In genomic region chr14:101808020-101808641, GRCh38 we compare ENCODE assay signal across 9 cellular contexts. TPM values are rescaled to one million over a fixed set of nuclear protein-coding genes. Genes with fewer than 3 reads are reported as not detected.
DNase-seq lines count a peak whose midpoint lies in the region; ATAC-seq and TF ChIP-seq lines count a peak whose summit lies in the region.
"Had no signal": no experiment of that assay in that cellular context is flagged by ENCODE, and none has a peak within 500 bp of the region (broad histone marks: within the 10 kb centered on the region; RNA-seq: fewer than 3 reads in every experiment).

No MANE protein-coding gene starts in this region.

- no peak for TF ChIP-seq EP300 in gastroesophageal sphincter (IDR thresholded peaks at IDR 0.05)

- ATAC-seq in GM21360 (IDR thresholded peaks at IDR 0.05; ENCODE audit: unreplicated experiment) (no peak), gastroesophageal sphincter (no peak)
- ATAC-seq: left cardiac atrium had no signal

- no peaks in the 10 kb centered on the region for H3K27me3 ChIP-seq in ectodermal cell (ENCODE audit: control insufficient read depth, insufficient read depth, low read length, poor library complexity, severe bottlenecking)
- H3K27me3 ChIP-seq in gastroesophageal sphincter: no peaks in the 10 kb centered on the region

- H3K4me1 ChIP-seq in ectodermal cell (ENCODE audit: control insufficient read depth, insufficient read depth, low read length) (peaks cover 18% of the 10 kb centered on the region), gastroesophageal sphincter (peaks cover 4 to 33% (median 17%) of the 10 kb centered on the region in 3 donors)

- H3K4me3 ChIP-seq in ectodermal cell (ENCODE audit: insufficient read depth, low read depth, low read length): no peak overlapping the region
- no peak overlapping the region for H3K4me3 ChIP-seq in gastroesophageal sphincter

- WGBS in ectodermal cell, 2 experiments: 49% methylated on average over 11 of the region's 11 CpGs
- 34 to 46% methylated on average over 5 to 8 of the region's 11 CpGs for WGBS in gastroesophageal sphincter (ENCODE audit: low coverage in 1 of 2), 2 donors

- DNase-seq in NCI-H1417 (lab: John Stamatoyannopoulos, UW) (peak in 2 of 3 experiments; percentile 59 to 77), NCI-H1417 treated with DMSO at 0.1 percent for 48 hours (lab: John Stamatoyannopoulos, UW) (no peak), NCI-H774 (lab: John Stamatoyannopoulos, UW) (peak; percentile 17), renal cortical epithelial cell (ENCODE audit: low read depth) (peak; percentile 33), RKO (ENCODE audit: low spot score) (no peak)
- DNase-seq: left cardiac atrium had no signal

- no peaks in the 10 kb centered on the region for H3K36me3 ChIP-seq in ectodermal cell (ENCODE audit: control insufficient read depth, insufficient read depth, low read length)
- no peaks in the 10 kb centered on the region for H3K36me3 ChIP-seq in gastroesophageal sphincter

- no peaks in the 10 kb centered on the region for H3K9me3 ChIP-seq in ectodermal cell (ENCODE audit: control insufficient read depth, low read length)
- H3K9me3 ChIP-seq in gastroesophageal sphincter: no peaks in the 10 kb centered on the region

- peak overlapping the region; percentile 47 for H3K27ac ChIP-seq in ectodermal cell (ENCODE audit: insufficient read depth, low read depth, low read length, poor library complexity, severe bottlenecking)
- H3K27ac ChIP-seq in gastroesophageal sphincter: no peak overlapping the region

- TF ChIP-seq CTCF in gastroesophageal sphincter (IDR thresholded peaks at IDR 0.05): no peak

- no peak for TF ChIP-seq POLR2A in gastroesophageal sphincter (IDR thresholded peaks at IDR 0.05)

RNA-seq across cellular contexts. Expression of gene PPP2R5C, which starts 46.6 kb away (rescaled TPM):
- 141 TPM for polyA plus RNA-seq in ectodermal cell (2013, experiment 1 of 4)
- 135 TPM for polyA plus RNA-seq in ectodermal cell (2013, experiment 2 of 4)
- 130 TPM for polyA plus RNA-seq in ectodermal cell (2013, experiment 3 of 4)
- 146 TPM for polyA plus RNA-seq in ectodermal cell (2013, experiment 4 of 4)
- 88.0 and 96.9 TPM in 2 replicates for total RNA-seq in renal cortical epithelial cell
- total RNA-seq in gastroesophageal sphincter: 100 to 1,000 TPM; 123 to 199 (median 131) TPM

Comparison
In these comparisons a context has a peak if more than half of its experiments do, and no peak if none do; other contexts are left out.
1. DNase-seq: peak in NCI-H1417 (2 of 3), NCI-H774 (single experiment) and renal cortical epithelial cell (single experiment); none in NCI-H1417 treated with DMSO at 0.1 percent for 48 hours (single experiment) and RKO (single experiment).